In the genomic region with DNA sequence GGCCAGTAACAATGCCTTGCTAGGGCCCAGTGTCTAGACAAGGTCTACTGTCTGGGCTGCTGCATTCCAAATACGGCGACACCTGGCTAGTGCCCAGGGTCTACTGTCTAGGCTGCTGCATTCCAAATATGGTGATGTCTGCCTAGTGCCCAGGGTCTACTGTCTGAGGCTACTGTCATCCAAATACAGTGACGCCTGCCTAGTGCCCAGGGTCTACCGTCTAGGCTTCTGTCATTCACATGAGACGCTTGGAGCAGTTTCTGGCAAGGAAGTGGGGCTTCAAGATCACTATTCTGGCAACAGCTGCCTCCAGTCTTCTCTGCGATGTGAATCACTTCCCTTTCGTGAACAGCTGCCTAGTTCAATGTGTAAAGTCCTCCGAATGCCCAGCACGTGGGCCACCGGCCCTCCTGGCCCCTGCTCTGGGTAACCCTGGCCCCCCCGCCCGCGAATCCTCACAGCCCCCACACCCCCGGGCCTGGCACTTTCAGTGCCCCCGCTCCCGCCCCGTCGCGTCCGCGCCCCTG, we compare ENCODE assay signal across 8 cellular contexts. TPM values are rescaled to one million over a fixed set of nuclear protein-coding genes. Genes with fewer than 3 reads are reported as not detected.
DNase-seq lines count a peak whose midpoint lies in the region; ATAC-seq and TF ChIP-seq lines count a peak whose summit lies in the region.

No MANE protein-coding gene starts in this region.

- peak; percentile 45 for ATAC-seq in GM19397 (IDR thresholded peaks at IDR 0.05; ENCODE audit: unreplicated experiment)
- ATAC-seq in HG03439 (IDR thresholded peaks at IDR 0.05; ENCODE audit: unreplicated experiment), result peak; percentile 46
- ATAC-seq in SK-N-SH treated with all-trans-retinoic acid at 6 μM for 48 hours, result peak; percentile 65

- peak overlapping the region; percentile 83 for H3K4me3 ChIP-seq in epithelial cell of proximal tubule (ENCODE audit: low read depth, low read length)

- no peak for TF ChIP-seq CTCF in epithelial cell of proximal tubule (conservative IDR thresholded peaks at IDR 0.05; ENCODE audit: low read depth, low read length)

- DNase-seq in D341Med (ENCODE audit: low spot score) (peak; percentile 52), epithelial cell of proximal tubule (ENCODE audit: low read depth) (no peak), myocyte (ENCODE audit: low read depth) (peak; percentile 86), iPS-NIHi7 (ENCODE audit: extremely low spot score) (no peak), NK-92 (lab: John Stamatoyannopoulos, UW; ENCODE audit: unreplicated experiment) (no peak)

TF ChIP-seq in SK-N-SH treated with all-trans-retinoic acid at 6 μM for 48 hours, 23 proteins besides CTCF, POLR2A, EP300 and RAD21:
- no peak for TF ChIP-seq OSR1 (CRISPR knock-in tag; IDR thresholded peaks at IDR 0.05)
- TF ChIP-seq ISL1 (CRISPR knock-in tag; IDR thresholded peaks at IDR 0.05), result no peak
- no peak for TF ChIP-seq RARB (CRISPR knock-in tag; IDR thresholded peaks at IDR 0.05)

RNA-seq across cellular contexts. Expression of a gene that starts 12.7 kb away (rescaled TPM):
- total RNA-seq in epithelial cell of proximal tubule (10.5 and 16.0 TPM in 2 replicates), myocyte (24.7 and 31.7 TPM in 2 replicates)
- polyA plus RNA-seq in myocyte (2012), result 17.7 TPM

RNA-seq across cellular contexts. Expression of a gene that starts 12.8 kb away (rescaled TPM):
- total RNA-seq in epithelial cell of proximal tubule (17.8 and 17.9 TPM in 2 replicates), myocyte (20.1 and 23.9 TPM in 2 replicates)
- polyA plus RNA-seq in myocyte (2012), result 9.9 TPM

Comparison
In these comparisons a context has a peak if more than half of its experiments do, and no peak if none do; other contexts are left out.
1. DNase-seq: peak in D341Med (single experiment) and myocyte (single experiment); none in epithelial cell of proximal tubule (single experiment), iPS-NIHi7 (single experiment) and NK-92 (single experiment).
2. Peak in every context shown above with its lines, with median percentiles within 50 percentile points of each other: ATAC-seq.